In genomic region chr7:135886334-135887132, GRCh38 we compare ENCODE assay signal across 36 cellular contexts.
DNase-seq lines count a peak whose midpoint lies in the region; ATAC-seq lines count a peak whose summit lies in the region.
"Had no signal": no experiment of that assay in that cellular context is flagged by ENCODE, and none has a peak within 500 bp of the region (broad histone marks: within the 10 kb centered on the region; RNA-seq: fewer than 3 reads in every experiment).

No MANE protein-coding gene starts in this region.

- no peaks in the 10 kb centered on the region for H3K36me3 Mint-ChIP-seq in activated CD4-positive, alpha-beta memory T cell treated with anti-CD3 and anti-CD28 coated beads for 36 hours
- no peaks in the 10 kb centered on the region for H3K36me3 Mint-ChIP-seq in activated CD4-positive, alpha-beta memory T cell treated with anti-CD3 and anti-CD28 coated beads, Interleukin-2, amount 10 ng/mL, durations not matched to agents 7 days and 5 days (ENCODE audit: low read depth)
- H3K36me3 Mint-ChIP-seq: activated naive CD8-positive, alpha-beta T cell treated with anti-CD3 and anti-CD28 coated beads for 36 hours had no signal

- no peaks in the 10 kb centered on the region for H3K9me3 Mint-ChIP-seq in activated CD4-positive, alpha-beta memory T cell treated with anti-CD3 and anti-CD28 coated beads for 36 hours
- no peaks in the 10 kb centered on the region for H3K9me3 Mint-ChIP-seq in activated CD4-positive, alpha-beta memory T cell treated with anti-CD3 and anti-CD28 coated beads, Interleukin-2, amount 10 ng/mL, durations not matched to agents 7 days and 5 days
- H3K9me3 Mint-ChIP-seq: activated naive CD8-positive, alpha-beta T cell treated with anti-CD3 and anti-CD28 coated beads for 36 hours; effector memory CD8-positive, alpha-beta T cell had no signal

- intact Hi-C loops in activated CD4-positive, alpha-beta memory T cell treated with anti-CD3 and anti-CD28 coated beads for 36 hours (cut with micrococcal nuclease), result loop anchor here (1.0 to 5.0 kb wide), 3 partner anchors 43 to 108 kb away; partner anchors contain the start of gene MTPN
- intact Hi-C loops in head of caudate nucleus (cut with DNase I), result no loop called here

- CTCF ChIA-PET in activated CD4-positive, alpha-beta memory T cell treated with anti-CD3 and anti-CD28 coated beads for 36 hours (lab: Charles Lee), result no interaction called here
- CTCF ChIA-PET in activated CD4-positive, alpha-beta memory T cell treated with anti-CD3 and anti-CD28 coated beads, Interleukin-2, amount 10 ng/mL, durations not matched to agents 7 days and 5 days (lab: Charles Lee), result no interaction called here

- H3K4me1 Mint-ChIP-seq in activated CD4-positive, alpha-beta memory T cell treated with anti-CD3 and anti-CD28 coated beads for 36 hours (ENCODE audit: low read depth), result peaks cover 9% of the 10 kb centered on the region
- H3K4me1 Mint-ChIP-seq in activated CD4-positive, alpha-beta memory T cell treated with anti-CD3 and anti-CD28 coated beads, Interleukin-2, amount 10 ng/mL, durations not matched to agents 7 days and 5 days, result peaks cover 9% of the 10 kb centered on the region
- H3K4me1 Mint-ChIP-seq: activated naive CD8-positive, alpha-beta T cell treated with anti-CD3 and anti-CD28 coated beads for 36 hours; neural crest cell had no signal

- no peak overlapping the region for H3K4me3 Mint-ChIP-seq in activated CD4-positive, alpha-beta memory T cell treated with anti-CD3 and anti-CD28 coated beads for 36 hours
- no peak overlapping the region for H3K4me3 Mint-ChIP-seq in activated CD4-positive, alpha-beta memory T cell treated with anti-CD3 and anti-CD28 coated beads, Interleukin-2, amount 10 ng/mL, durations not matched to agents 7 days and 5 days
- H3K4me3 Mint-ChIP-seq: activated naive CD8-positive, alpha-beta T cell treated with anti-CD3 and anti-CD28 coated beads for 36 hours; effector memory CD8-positive, alpha-beta T cell; neural crest cell had no signal

- no peaks in the 10 kb centered on the region for H3K4me1 ChIP-seq in urinary bladder (ENCODE audit: insufficient read depth)
- H3K4me1 ChIP-seq: parathyroid adenoma, SJCRH30, testis, uterus had no signal

- H3K4me3 ChIP-seq in urinary bladder (ENCODE audit: low read depth, low read length), result no peak overlapping the region
- H3K4me3 ChIP-seq: lung, SJCRH30, testis, uterus had no signal

- peak overlapping the region; percentile 3 for H3K27ac Mint-ChIP-seq in activated CD4-positive, alpha-beta memory T cell treated with anti-CD3 and anti-CD28 coated beads for 36 hours
- no peak overlapping the region for H3K27ac Mint-ChIP-seq in activated CD4-positive, alpha-beta memory T cell treated with anti-CD3 and anti-CD28 coated beads, Interleukin-2, amount 10 ng/mL, durations not matched to agents 7 days and 5 days
- H3K27ac Mint-ChIP-seq: activated naive CD8-positive, alpha-beta T cell treated with anti-CD3 and anti-CD28 coated beads for 36 hours; effector memory CD8-positive, alpha-beta T cell had no signal

- H3K27ac ChIP-seq in urinary bladder (ENCODE audit: low read depth), result peak overlapping the region; percentile 5
- H3K27ac ChIP-seq: parathyroid adenoma, SJCRH30, testis, uterus had no signal

- ATAC-seq in HG02852 (IDR thresholded peaks at IDR 0.05; ENCODE audit: unreplicated experiment), result peak; percentile 82
- peak; percentile 82 for ATAC-seq in HG03378 (IDR thresholded peaks at IDR 0.05; ENCODE audit: unreplicated experiment)
- ATAC-seq in GM19035 (IDR thresholded peaks at IDR 0.05; ENCODE audit: unreplicated experiment), result no peak
- no peak for ATAC-seq in GM21515 (IDR thresholded peaks at IDR 0.05; ENCODE audit: unreplicated experiment)
- ATAC-seq: effector memory CD8-positive, alpha-beta T cell; HCT116; HepG2 had no signal

- POLR2A ChIA-PET in activated CD4-positive, alpha-beta memory T cell treated with anti-CD3 and anti-CD28 coated beads for 36 hours (lab: Charles Lee), result interaction anchor here (0.7 to 0.9 kb wide), 2 partner anchors 53 to 147 kb away, joined by 3 to 4 read pairs; no protein-coding TSS in a partner anchor
- POLR2A ChIA-PET in activated CD4-positive, alpha-beta memory T cell treated with anti-CD3 and anti-CD28 coated beads, Interleukin-2, amount 10 ng/mL, durations not matched to agents 7 days and 5 days (lab: Charles Lee), result no interaction called here

- H3K27me3 Mint-ChIP-seq in activated CD4-positive, alpha-beta memory T cell treated with anti-CD3 and anti-CD28 coated beads for 36 hours, result no peaks in the 10 kb centered on the region
- no peaks in the 10 kb centered on the region for H3K27me3 Mint-ChIP-seq in activated CD4-positive, alpha-beta memory T cell treated with anti-CD3 and anti-CD28 coated beads, Interleukin-2, amount 10 ng/mL, durations not matched to agents 7 days and 5 days
- H3K27me3 Mint-ChIP-seq: activated naive CD8-positive, alpha-beta T cell treated with anti-CD3 and anti-CD28 coated beads for 36 hours; effector memory CD8-positive, alpha-beta T cell had no signal

- no peaks in the 10 kb centered on the region for H3K36me3 ChIP-seq in urinary bladder (ENCODE audit: insufficient read depth)
- H3K36me3 ChIP-seq: SJCRH30, uterus had no signal

- WGBS in urinary bladder, result 61% methylated on average over 5 of the region's 5 CpGs

- no peak for DNase-seq in activated CD4-positive, alpha-beta memory T cell treated with anti-CD3 and anti-CD28 coated beads for 36 hours
- no peak for DNase-seq in activated CD4-positive, alpha-beta memory T cell treated with anti-CD3 and anti-CD28 coated beads, Interleukin-2, amount 10 ng/mL, durations not matched to agents 7 days and 5 days
- DNase-seq in head of caudate nucleus, result no peak
- DNase-seq: 8988T; activated CD4-positive, alpha-beta T cell treated with anti-CD3 and anti-CD28 coated beads, Interleukin-2, amount 50 U/mL, for 48 hours; activated CD4-positive, CD25-positive, alpha-beta regulatory T cell; activated CD8-positive, alpha-beta memory T cell treated with anti-CD3 and anti-CD28 coated beads, Interleukin-2, amount 50 U/mL, for 48 hours; activated effector memory CD4-positive, alpha-beta T cell treated with Interleukin-2 at 50 U/mL for 16 hours; activated naive CD8-positive, alpha-beta T cell treated with anti-CD3 and anti-CD28 coated beads for 36 hours; Calu3; caudate nucleus; cortex of kidney; DND-41; effector memory CD8-positive, alpha-beta T cell; erythroblast; glutamatergic neuron; Karpas-422; NCI-H1436; NCI-H2081 treated with DMSO at 0.1 percent for 48 hours; NCI-H345; NCI-H748 treated with DMSO at 0.1 percent for 48 hours; SJCRH30; stimulated activated CD4-positive, alpha-beta T cell treated with anti-CD3 and anti-CD28 coated beads, Interleukin-4, amount 100 ng/mL, for 1 hour; T-helper 1 cell; testis; uterus had no signal

Comparison
In these comparisons a context has a peak if more than half of its experiments do, and no peak if none do; other contexts are left out.
1. ATAC-seq: peak in HG02852 (single experiment) and HG03378 (single experiment); none in GM19035 (single experiment) and GM21515 (single experiment).